ENCODE assay signal across 10 cellular contexts in genomic region chr2:131674174-131674507, GRCh38.
DNase-seq lines count a peak whose midpoint lies in the region; ATAC-seq and TF ChIP-seq lines count a peak whose summit lies in the region.
"Had no signal": no experiment of that assay in that cellular context is flagged by ENCODE, and none has a peak within 500 bp of the region (broad histone marks: within the 10 kb centered on the region; RNA-seq: fewer than 3 reads in every experiment).

No MANE protein-coding gene starts in this region.

- H3K4me3 Mint-ChIP-seq in CD4-positive, alpha-beta T cell, result peak overlapping the region; percentile 69
- peak overlapping the region; percentile 65 to 73 (median 72) for H3K4me3 Mint-ChIP-seq in nephron

- H3K4me2 ChIP-seq in KMS-11, result peak overlapping the region; percentile 84

- DNase-seq in CD4-positive, alpha-beta T cell, result no peak
- DNase-seq in breast epithelium (ENCODE audit: low spot score in 2 of 2) (no peak), retina (no peak), ACHN (no peak), NCI-H1694 treated with DMSO at 0.1 percent for 48 hours (lab: John Stamatoyannopoulos, UW) (no peak)
- no peak for DNase-seq in activated CD4-positive, alpha-beta T cell treated with anti-CD3 and anti-CD28 coated beads for 48 hours
- DNase-seq: NCI-H524 treated with DMSO at 0.1 percent for 48 hours had no signal

- no peaks in the 10 kb centered on the region for H3K9me3 ChIP-seq in CD4-positive, alpha-beta T cell (ENCODE audit: control insufficient read depth, low read length)
- no peaks in the 10 kb centered on the region for H3K9me3 ChIP-seq in breast epithelium

- in situ Hi-C loops in ACHN (cut with HindIII; ENCODE audit: low pct_ligation_motif_present, low pct_unique_long_range_greater_than_20kb, low sequenced_read_pairs), result no loop called here

- H2AFZ ChIP-seq in KMS-11 (ENCODE audit: low read depth), result peak overlapping the region; percentile 96; the same call in 1 of the 2 replicates

- H4K20me1 ChIP-seq in KMS-11 (ENCODE audit: insufficient read depth), result no peaks in the 10 kb centered on the region

- peak; percentile 52 for TF ChIP-seq CTCF in CD4-positive, alpha-beta T cell (IDR thresholded peaks at IDR 0.05)
- TF ChIP-seq CTCF in KMS-11 (conservative IDR thresholded peaks at IDR 0.05; ENCODE audit: low read depth, low read length) (peak; percentile 37; the same call in 1 of the 2 replicates), breast epithelium (IDR thresholded peaks at IDR 0.05) (no peak), nephron (IDR thresholded peaks at IDR 0.05; ENCODE audit: unreplicated experiment in 3 of 3) (no peak)

- no peaks in the 10 kb centered on the region for H3K79me2 ChIP-seq in KMS-11 (ENCODE audit: insufficient read depth, low read depth)

- no peaks in the 10 kb centered on the region for H3K36me3 Mint-ChIP-seq in CD4-positive, alpha-beta T cell (ENCODE audit: low read depth)
- H3K36me3 Mint-ChIP-seq in nephron (ENCODE audit: low read depth), result no peaks in the 10 kb centered on the region

- H3K36me3 ChIP-seq in KMS-11 (ENCODE audit: insufficient read depth), result no peaks in the 10 kb centered on the region
- H3K36me3 ChIP-seq in breast epithelium, result no peaks in the 10 kb centered on the region

- no peak overlapping the region for H3K4me3 ChIP-seq in KMS-11 (IDR thresholded peaks at IDR 0.05; ENCODE audit: insufficient read depth, low read depth, low read length)
- H3K4me3 ChIP-seq in breast epithelium, result peak overlapping the region in 2 of 3 donors; percentile 47 to 64

- POLR2A ChIA-PET in CD4-positive, alpha-beta T cell (lab: Charles Lee), result no interaction called here

- H3K9me3 Mint-ChIP-seq in CD4-positive, alpha-beta T cell, result no peaks in the 10 kb centered on the region
- peaks cover 6% of the 10 kb centered on the region for H3K9me3 Mint-ChIP-seq in nephron

- H3K4me1 Mint-ChIP-seq in CD4-positive, alpha-beta T cell (ENCODE audit: low read depth), result peaks cover 13% of the 10 kb centered on the region
- H3K4me1 Mint-ChIP-seq in nephron, result peaks cover 5% of the 10 kb centered on the region

- H3K27ac ChIP-seq in CD4-positive, alpha-beta T cell (ENCODE audit: low read depth, low read length), result no peak overlapping the region
- H3K27ac ChIP-seq in KMS-11 (no peak overlapping the region), breast epithelium (no peak overlapping the region)
- H3K27ac ChIP-seq: skin epidermis had no signal

- H3K27me3 ChIP-seq in CD4-positive, alpha-beta T cell (ENCODE audit: control insufficient read depth, insufficient read depth, low read length), result peaks cover 34% of the 10 kb centered on the region
- no peaks in the 10 kb centered on the region for H3K27me3 ChIP-seq in KMS-11 (ENCODE audit: insufficient read depth, low read depth)
- H3K27me3 ChIP-seq in breast epithelium, result no peaks in the 10 kb centered on the region

- H3K27me3 Mint-ChIP-seq in CD4-positive, alpha-beta T cell, result peaks cover 59% of the 10 kb centered on the region
- H3K27me3 Mint-ChIP-seq in nephron (ENCODE audit: low read depth), result peaks cover 46% of the 10 kb centered on the region

- no peak overlapping the region for H3K9ac ChIP-seq in KMS-11

- CTCF ChIA-PET in CD4-positive, alpha-beta T cell (lab: Charles Lee), result interaction anchor here (2.7 kb wide), 2 partner anchors 8 to 261 kb away, joined by 8 to 14 read pairs; no protein-coding TSS in a partner anchor

- intact Hi-C loops in CD4-positive, alpha-beta T cell (cut with DNase I, micrococcal nuclease), result loop anchor here (5.0 to 10.0 kb wide), 2 partner anchors 131 to 522 kb away; no protein-coding TSS in a partner anchor
- intact Hi-C loops in breast epithelium (cut with DNase I; ENCODE audit: low total_unique reads), result no loop called here

- ATAC-seq in CD4-positive, alpha-beta T cell (ENCODE audit: poor library complexity), result no peak

- no peak for TF ChIP-seq POLR2A in breast epithelium (IDR thresholded peaks at IDR 0.05)

- peaks cover 3% of the 10 kb centered on the region for H3K4me1 ChIP-seq in KMS-11 (ENCODE audit: low read depth, poor library complexity, severe bottlenecking)
- peaks cover 0 to 8% of the 10 kb centered on the region in 2 donors for H3K4me1 ChIP-seq in breast epithelium

- H3K27ac Mint-ChIP-seq in CD4-positive, alpha-beta T cell, result no peak overlapping the region
- no peak overlapping the region for H3K27ac Mint-ChIP-seq in nephron

Comparison
In these comparisons a context has a peak if more than half of its experiments do, and no peak if none do; other contexts are left out.
1. CTCF ChIP-seq: peak in CD4-positive, alpha-beta T cell (single experiment) and KMS-11 (single experiment); none in breast epithelium (0 of 3) and nephron (0 of 3).